23 cellular contexts compared by ENCODE assay signal in the genomic region with DNA sequence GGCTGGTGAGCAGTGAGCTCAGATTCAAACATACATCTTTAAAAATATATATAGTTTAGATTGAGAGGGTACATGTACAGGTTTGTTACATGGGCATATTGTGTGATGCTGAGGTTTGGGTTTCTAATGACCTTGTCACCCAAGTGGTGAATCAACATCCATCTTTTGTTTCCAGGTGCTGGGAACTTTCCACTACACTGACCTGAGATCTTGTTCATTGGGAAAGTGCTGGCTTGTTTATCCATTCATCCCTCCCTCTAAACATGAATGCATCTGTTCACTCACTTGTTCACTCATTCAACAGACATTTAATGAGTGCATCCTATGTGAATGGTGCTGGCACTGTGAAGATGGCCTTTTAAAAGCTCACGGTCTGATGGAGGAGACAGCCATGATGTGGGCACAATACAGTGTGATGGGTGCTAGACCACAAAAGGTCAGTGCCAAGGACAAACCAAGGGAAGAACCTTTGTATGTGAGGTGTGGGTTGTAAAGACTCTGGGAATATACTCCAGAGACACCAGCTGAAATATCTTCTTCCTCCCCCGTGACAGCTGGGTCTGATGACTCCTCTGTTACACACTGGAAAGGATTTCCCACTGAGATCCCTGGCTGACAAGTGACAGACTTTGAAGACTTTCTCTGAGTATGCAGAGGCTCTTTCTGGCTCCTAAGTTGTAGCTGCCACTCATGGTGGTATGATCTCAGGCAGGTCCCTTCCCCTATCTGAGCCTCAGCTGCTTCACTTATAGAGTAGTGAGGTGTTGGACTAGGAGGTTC.
"Had no signal": no experiment of that assay in that cellular context is flagged by ENCODE, and none has a peak within 500 bp of the region (broad histone marks: within the 10 kb centered on the region; RNA-seq: fewer than 3 reads in every experiment).

No MANE protein-coding gene starts in this region.

- H3K4me3 Mint-ChIP-seq: activated CD4-positive, alpha-beta memory T cell treated with anti-CD3 and anti-CD28 coated beads for 36 hours; activated CD4-positive, alpha-beta T cell treated with anti-CD3 and anti-CD28 coated beads, Interleukin-2, amount 10 ng/mL, durations not matched to agents 7 days and 5 days; activated naive CD4-positive, alpha-beta T cell treated with anti-CD3 and anti-CD28 coated beads for 36 hours; activated naive CD8-positive, alpha-beta T cell treated with anti-CD3 and anti-CD28 coated beads for 36 hours; activated T-cell treated with anti-CD3 and anti-CD28 coated beads, Interleukin-2, amount 50 U/mL, for 4 hours; activated T-helper 17 cell treated with anti-CD3 and anti-CD28 coated beads, Interleukin-2, amount 50 U/mL, for 72 hours; T-helper 17 cell had no signal

- H3K9me3 Mint-ChIP-seq: activated CD4-positive, alpha-beta memory T cell treated with anti-CD3 and anti-CD28 coated beads for 36 hours; activated CD4-positive, alpha-beta T cell treated with anti-CD3 and anti-CD28 coated beads, Interleukin-2, amount 10 ng/mL, durations not matched to agents 7 days and 5 days; activated naive CD4-positive, alpha-beta T cell treated with anti-CD3 and anti-CD28 coated beads for 36 hours; activated naive CD8-positive, alpha-beta T cell treated with anti-CD3 and anti-CD28 coated beads for 36 hours; activated T-cell treated with anti-CD3 and anti-CD28 coated beads, Interleukin-2, amount 50 U/mL, for 4 hours; activated T-helper 17 cell treated with anti-CD3 and anti-CD28 coated beads, Interleukin-2, amount 50 U/mL, for 72 hours had no signal

- H3K36me3 ChIP-seq: breast epithelium, MG63 had no signal

- H3K27me3 ChIP-seq: MG63 had no signal

- H3K4me1 Mint-ChIP-seq: activated CD4-positive, alpha-beta T cell treated with anti-CD3 and anti-CD28 coated beads, Interleukin-2, amount 10 ng/mL, durations not matched to agents 7 days and 5 days; activated naive CD8-positive, alpha-beta T cell treated with anti-CD3 and anti-CD28 coated beads for 36 hours; activated T-helper 17 cell treated with anti-CD3 and anti-CD28 coated beads, Interleukin-2, amount 50 U/mL, for 72 hours; T-helper 17 cell had no signal

- H3K36me3 Mint-ChIP-seq: activated CD4-positive, alpha-beta memory T cell treated with anti-CD3 and anti-CD28 coated beads for 36 hours; activated naive CD8-positive, alpha-beta T cell treated with anti-CD3 and anti-CD28 coated beads for 36 hours had no signal

- H3K4me1 ChIP-seq: breast epithelium had no signal

- H3K4me3 ChIP-seq: breast epithelium, MG63 had no signal

- H3K9me3 ChIP-seq: breast epithelium had no signal

- H3K27ac ChIP-seq: breast epithelium, VCaP had no signal

- ATAC-seq: activated T-cell treated with anti-CD3 and anti-CD28 coated beads, Interleukin-2, amount 50 U/mL, for 4 hours; activated T-helper 17 cell treated with anti-CD3 and anti-CD28 coated beads, Interleukin-2, amount 50 U/mL, for 72 hours; T-helper 17 cell had no signal

- H3K27ac Mint-ChIP-seq: activated CD4-positive, alpha-beta memory T cell treated with anti-CD3 and anti-CD28 coated beads for 36 hours; activated CD4-positive, alpha-beta T cell treated with anti-CD3 and anti-CD28 coated beads, Interleukin-2, amount 10 ng/mL, durations not matched to agents 7 days and 5 days; activated naive CD4-positive, alpha-beta T cell treated with anti-CD3 and anti-CD28 coated beads for 36 hours; activated naive CD8-positive, alpha-beta T cell treated with anti-CD3 and anti-CD28 coated beads for 36 hours; activated T-helper 17 cell treated with anti-CD3 and anti-CD28 coated beads, Interleukin-2, amount 50 U/mL, for 72 hours; T-helper 17 cell had no signal

- DNase-seq: activated CD4-positive, alpha-beta memory T cell treated with anti-CD3 and anti-CD28 coated beads for 36 hours; activated CD4-positive, alpha-beta T cell treated with anti-CD3 and anti-CD28 coated beads, Interleukin-2, amount 10 ng/mL, durations not matched to agents 7 days and 5 days; activated CD4-positive, CD25-positive, alpha-beta regulatory T cell; activated CD8-positive, alpha-beta memory T cell treated with anti-CD3 and anti-CD28 coated beads for 24 hours; activated gamma-delta T cell; activated naive CD4-positive, alpha-beta T cell treated with anti-CD3 and anti-CD28 coated beads for 36 hours; activated naive CD8-positive, alpha-beta T cell treated with anti-CD3 and anti-CD28 coated beads for 36 hours; activated T-cell treated with anti-CD3 and anti-CD28 coated beads, Interleukin-2, amount 50 U/mL, for 4 hours; KG1; MG63; MV-4-11; NCI-H1092 treated with DMSO at 0.1 percent for 48 hours; NCI-H1436; NCI-H1694 treated with DMSO at 0.1 percent for 48 hours; NCI-H2029 treated with DMSO at 0.1 percent for 48 hours; NCI-H345; NCI-H510A; NCI-H526 treated with DMSO at 0.1 percent for 48 hours; SIG-M5; T-helper 17 cell had no signal
